ENCODE assay signal across 8 cellular contexts in the genomic region with DNA sequence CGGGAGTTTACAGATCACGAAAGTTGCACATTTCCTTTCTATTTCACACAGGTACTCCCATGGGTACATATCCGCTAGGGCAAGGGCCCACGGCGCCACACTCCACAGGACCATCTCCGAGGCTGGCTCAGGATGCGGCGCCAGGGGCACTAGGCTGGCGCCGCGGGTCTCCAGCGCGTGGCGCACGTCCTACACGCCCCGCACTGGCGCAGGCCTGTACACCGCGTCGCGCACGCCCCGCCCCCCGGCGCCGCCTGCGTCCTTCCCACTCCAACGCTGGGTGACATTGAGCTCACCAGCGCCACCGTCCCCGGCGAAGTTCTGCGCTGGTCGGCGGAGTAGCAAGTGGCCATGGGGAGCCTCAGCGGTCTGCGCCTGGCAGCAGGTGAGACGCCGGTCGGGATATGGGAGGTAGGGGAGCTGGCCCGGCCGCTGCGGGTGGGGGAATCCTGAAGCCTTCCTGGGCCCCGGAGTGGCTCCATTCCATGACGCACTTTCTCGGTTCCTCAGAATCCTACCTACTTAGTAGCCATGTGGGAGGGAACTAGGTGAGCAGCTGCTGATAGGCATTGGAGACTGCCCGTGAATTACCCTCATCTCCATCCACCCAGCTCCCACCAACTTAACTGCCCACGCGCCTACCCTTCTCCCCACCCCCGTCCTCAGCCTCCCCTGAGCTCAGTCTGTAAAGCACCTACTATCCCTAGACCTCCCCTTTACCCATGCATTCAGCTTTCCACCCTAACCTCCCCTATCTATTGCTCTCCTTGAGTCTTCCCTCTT. TPM values are rescaled to one million over a fixed set of nuclear protein-coding genes. Genes with fewer than 3 reads are reported as not detected.
DNase-seq lines count a peak whose midpoint lies in the region; ATAC-seq, FAIRE-seq and TF ChIP-seq lines count a peak whose summit lies in the region.

A gene with protein sequence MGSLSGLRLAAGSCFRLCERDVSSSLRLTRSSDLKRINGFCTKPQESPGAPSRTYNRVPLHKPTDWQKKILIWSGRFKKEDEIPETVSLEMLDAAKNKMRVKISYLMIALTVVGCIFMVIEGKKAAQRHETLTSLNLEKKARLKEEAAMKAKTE (plus strand): TSS at position 268 of the 783 bp plus-strand sequence. CDS start 84 bp downstream, at position 352.

- H3K9me3 ChIP-seq in heart left ventricle, result no peaks in the 10 kb centered on the region

- H3K4me3 Mint-ChIP-seq in progenitor cell of endocrine pancreas (ENCODE audit: low read depth), result peak within 1 kb of the TSS; percentile 95

- peaks cover 10% of the 10 kb centered on the region for H3K36me3 Mint-ChIP-seq in progenitor cell of endocrine pancreas (ENCODE audit: insufficient read depth)

- 0 to 1% (median 0%) methylated on average over 51 of the region's 51 CpGs for WGBS in adipose tissue, 3 donors
- 0 to 2% (median 1%) methylated on average over 9 to 51 of the region's 51 CpGs for WGBS in heart left ventricle, 4 donors

- ATAC-seq in HG02840 (IDR thresholded peaks at IDR 0.05; ENCODE audit: low FRiP score, unreplicated experiment) (peak; percentile 87), heart left ventricle (peak; percentile 97 to 98 (median 98))

- no peaks in the 10 kb centered on the region for H3K9me3 Mint-ChIP-seq in progenitor cell of endocrine pancreas (ENCODE audit: low read depth)

- peak within 1 kb of the TSS; percentile 63 to 94 (median 72) for H3K4me3 ChIP-seq in heart left ventricle

- intact Hi-C loops in heart left ventricle (cut with DNase I), result loop anchor here in 4 of 10 donors (2.0 to 10.0 kb wide), 4 partner anchors 293 to 839 kb away; a partner anchor contains a TSS

- H3K27me3 ChIP-seq in heart left ventricle, result no peaks in the 10 kb centered on the region

- peak; percentile 84 for TF ChIP-seq POLR2A in GM12891 (IDR thresholded peaks at IDR 0.05; ENCODE audit: low read depth, low read length)
- peak in 1 of 2 donors; percentile 95 for TF ChIP-seq POLR2A in heart left ventricle (IDR thresholded peaks at IDR 0.05)

- DNase-seq in GM12891 (ENCODE audit: insufficient read length, low spot score) (peak; percentile 77), NCI-H1436 (lab: John Stamatoyannopoulos, UW) (peak; percentile 95), T follicular helper cell (ENCODE audit: low read depth) (peak; percentile 89), heart left ventricle (peak; percentile 94 to 97 (median 96)), progenitor cell of endocrine pancreas (ENCODE audit: low spot score, unreplicated experiment) (peak; percentile 95), ureter (ENCODE audit: low spot score) (peak; percentile 94)

- no peaks in the 10 kb centered on the region for H3K27me3 Mint-ChIP-seq in progenitor cell of endocrine pancreas

- peak; percentile 99 for FAIRE-seq in GM12891 (lab: Jason Lieb, UNC)

- H3K36me3 ChIP-seq in heart left ventricle, result peaks cover 0 to 8% (median 0%) of the 10 kb centered on the region in 9 donors

- peak within 1 kb of the TSS; percentile 97 for H3K27ac Mint-ChIP-seq in progenitor cell of endocrine pancreas

- H3K4me1 ChIP-seq in heart left ventricle, result peaks cover 0 to 44% (median 12%) of the 10 kb centered on the region in 12 donors

- TF ChIP-seq CTCF in heart left ventricle (IDR thresholded peaks at IDR 0.05), result peak; percentile 35 to 89 (median 57)
- peak; percentile 77 for TF ChIP-seq CTCF in progenitor cell of endocrine pancreas (IDR thresholded peaks at IDR 0.05; ENCODE audit: unreplicated experiment)

- H3K4me1 Mint-ChIP-seq in progenitor cell of endocrine pancreas (ENCODE audit: low read depth), result peaks cover 28% of the 10 kb centered on the region

- H3K27ac ChIP-seq in adipose tissue (ENCODE audit: low read depth, low read length) (peak within 1 kb of the TSS; percentile 6), heart left ventricle (peak within 1 kb of the TSS; percentile 49 to 94 (median 90))

TF ChIP-seq in GM12891, 5 proteins besides CTCF, POLR2A, EP300 and RAD21:
- peak; percentile 84 for TF ChIP-seq TAF1 (IDR thresholded peaks at IDR 0.05; ENCODE audit: low read depth, low read length)
- TF ChIP-seq POU2F2 (IDR thresholded peaks at IDR 0.05; ENCODE audit: low read depth, low read length), result no peak; the same call in 1 of the 2 replicates
- peak; percentile 52 for TF ChIP-seq SPI1 (IDR thresholded peaks at IDR 0.05; ENCODE audit: low read depth, low read length)
- no peak for TF ChIP-seq PAX5 (IDR thresholded peaks at IDR 0.05; ENCODE audit: insufficient read depth, low read length, severe bottlenecking)
- TF ChIP-seq POLR2AphosphoS5 (IDR thresholded peaks at IDR 0.05; ENCODE audit: low read depth, low read length), result peak; percentile 81
TF ChIP-seq in GM12891: peak in this region for 3.

RNA-seq across cellular contexts. Expression of the gene that starts here (rescaled TPM):
- 152 TPM for polyA plus RNA-seq in GM12891 (2012; ENCODE audit: low read depth, missing spikeins)
- polyA plus RNA-seq in adipose tissue (10 to 100 TPM; 43.2 to 59.4 (median 51.5) TPM), heart left ventricle (100 to 1,000 TPM; 109 to 269 TPM)
- total RNA-seq in heart left ventricle (100 to 1,000 TPM in 6 of 9 donors, 10 to 100 TPM in 3; 46.7 to 135 (median 108) TPM), progenitor cell of endocrine pancreas (52.5 and 61.3 TPM in 2 replicates), ureter (65.5 TPM)

Comparison
In these comparisons a context has a peak if more than half of its experiments do, and no peak if none do; other contexts are left out.
1. Peak in every context shown above with its lines: DNase-seq, ATAC-seq, H3K4me3 ChIP-seq and H3K27ac ChIP-seq.